Comparison of ENCODE assay signal across 9 cellular contexts in the genomic region with DNA sequence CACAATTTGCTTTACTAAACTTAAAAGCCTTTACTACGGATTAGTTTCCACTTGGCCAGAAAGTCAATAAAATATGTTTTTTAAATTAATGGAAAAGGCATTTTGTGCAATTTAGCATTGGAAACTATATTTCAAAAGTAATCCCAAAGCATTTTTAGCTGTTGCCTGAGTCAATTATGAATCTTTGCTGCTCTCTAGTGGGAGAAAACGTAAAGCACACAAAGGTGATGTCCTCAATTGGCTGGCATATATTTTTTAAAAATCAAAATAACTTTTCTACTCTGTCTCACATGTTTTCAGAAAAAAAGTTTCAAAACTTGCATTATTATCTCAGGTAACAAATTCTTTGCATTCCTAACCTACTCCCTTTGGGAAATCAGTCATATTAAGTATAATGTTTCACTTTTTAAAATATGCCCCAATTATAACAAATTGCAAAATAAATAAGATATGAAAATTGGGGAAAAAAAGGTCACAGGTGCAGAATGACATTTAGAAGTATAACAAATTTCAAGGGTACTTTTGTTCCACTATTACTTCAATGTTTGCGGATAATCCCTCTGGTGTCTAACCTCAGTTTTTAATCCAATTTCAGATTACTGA. TPM values are rescaled to one million over a fixed set of nuclear protein-coding genes. Genes with fewer than 3 reads are reported as not detected.
DNase-seq lines count a peak whose midpoint lies in the region; ATAC-seq, FAIRE-seq and TF ChIP-seq lines count a peak whose summit lies in the region.
"Had no signal": no experiment of that assay in that cellular context is flagged by ENCODE, and none has a peak within 500 bp of the region (broad histone marks: within the 10 kb centered on the region; RNA-seq: fewer than 3 reads in every experiment).

No MANE protein-coding gene starts in this region.

- ATAC-seq in GM18907 (IDR thresholded peaks at IDR 0.05; ENCODE audit: unreplicated experiment): no peak

- no peak overlapping the region for H3K9ac ChIP-seq in astrocyte (ENCODE audit: low read length)

- no peak overlapping the region for H3K4me3 Mint-ChIP-seq in astrocyte (ENCODE audit: unreplicated experiment)

- H3K4me3 ChIP-seq in astrocyte (ENCODE audit: insufficient read depth, low read depth, low read length) (no peak overlapping the region), vagina (no peak overlapping the region)

- peaks cover 2% of the 10 kb centered on the region for H3K27me3 Mint-ChIP-seq in astrocyte (ENCODE audit: low read depth, unreplicated experiment)

- no peaks in the 10 kb centered on the region for H3K27me3 ChIP-seq in astrocyte (ENCODE audit: insufficient read depth, low read length)
- H3K27me3 ChIP-seq in vagina: no peaks in the 10 kb centered on the region

- H3K36me3 Mint-ChIP-seq in astrocyte (ENCODE audit: low read depth, unreplicated experiment): no peaks in the 10 kb centered on the region

- H3K4me1 ChIP-seq in astrocyte (ENCODE audit: insufficient read depth, low read length) (no peaks in the 10 kb centered on the region), vagina (no peaks in the 10 kb centered on the region)

- H3K79me2 ChIP-seq in astrocyte (ENCODE audit: insufficient read depth, low read length): no peaks in the 10 kb centered on the region

- H3K27ac ChIP-seq in astrocyte (ENCODE audit: low read depth, low read length) (no peak overlapping the region), vagina (no peak overlapping the region)
- H3K27ac ChIP-seq: epithelial cell of prostate had no signal

- no peaks in the 10 kb centered on the region for H3K9me3 Mint-ChIP-seq in astrocyte (ENCODE audit: unreplicated experiment)

- no peak overlapping the region for H3K4me2 ChIP-seq in astrocyte (ENCODE audit: low read length)

- peak; percentile 86 for TF ChIP-seq CTCF in astrocyte (IDR thresholded peaks at IDR 0.05; ENCODE audit: insufficient read depth, low read depth, low read length)
- TF ChIP-seq CTCF in vagina (IDR thresholded peaks at IDR 0.05): peak in 2 of 3 experiments; percentile 31 to 41

- peak; percentile 57 for DNase-seq in ELR (ENCODE audit: low read depth)
- peak; percentile 67 for DNase-seq in NAMALWA (ENCODE audit: low spot score)
- DNase-seq in astrocyte (ENCODE audit: low read depth): peak; percentile 7
- no peak for DNase-seq in vagina (ENCODE audit: extremely low spot score in 2 of 2)
- DNase-seq in occipital lobe (lab: John Stamatoyannopoulos, UW): no peak

- H3K36me3 ChIP-seq in astrocyte (ENCODE audit: insufficient read depth, low read length): no peaks in the 10 kb centered on the region
- H3K36me3 ChIP-seq in vagina: no peaks in the 10 kb centered on the region

- intact Hi-C loops in vagina (cut with DNase I): loop anchor here (5.0 kb wide), 1 partner anchor 216 kb away; no protein-coding TSS in a partner anchor

- H3K4me1 Mint-ChIP-seq in astrocyte (ENCODE audit: low read depth, unreplicated experiment): no peaks in the 10 kb centered on the region

- FAIRE-seq in A204.1 (lab: Jason Lieb, UNC) (peak; percentile 95), astrocyte (lab: Jason Lieb, UNC) (no peak), islet of Langerhans (lab: Jason Lieb, UNC) (peak; percentile 97)

- H3K9me3 ChIP-seq in astrocyte (ENCODE audit: insufficient read depth, low read depth, low read length) (no peaks in the 10 kb centered on the region), vagina (no peaks in the 10 kb centered on the region)

- no peak overlapping the region for H2AFZ ChIP-seq in astrocyte (ENCODE audit: low read depth, low read length)

- TF ChIP-seq POLR2A in vagina (IDR thresholded peaks at IDR 0.05): no peak

- H3K27ac Mint-ChIP-seq in astrocyte (ENCODE audit: unreplicated experiment): no peak overlapping the region

- no peaks in the 10 kb centered on the region for H4K20me1 ChIP-seq in astrocyte (ENCODE audit: insufficient read depth, low read length)

RNA-seq across cellular contexts. Expression of gene TEX55, which starts 47.2 kb away (rescaled TPM):
- total RNA-seq in astrocyte (not detected in 2 replicates), vagina (not detected), occipital lobe (not detected)

Comparison
In these comparisons a context has a peak if more than half of its experiments do, and no peak if none do; other contexts are left out.
1. DNase-seq: peak in ELR (single experiment), NAMALWA (single experiment) and astrocyte (single experiment); none in vagina (0 of 2) and occipital lobe (single experiment).